19 cellular contexts compared by ENCODE assay signal in genomic region chr4:169900241-169900845, GRCh38.
DNase-seq lines count a peak whose midpoint lies in the region; ATAC-seq lines count a peak whose summit lies in the region.
"Had no signal": no experiment of that assay in that cellular context is flagged by ENCODE, and none has a peak within 500 bp of the region (broad histone marks: within the 10 kb centered on the region; RNA-seq: fewer than 3 reads in every experiment).

No MANE protein-coding gene starts in this region.

- peak; percentile 58 for DNase-seq in A172 (ENCODE audit: low spot score)
- peak; percentile 60 for DNase-seq in HT1080 (ENCODE audit: low read depth)
- DNase-seq in SW480 (ENCODE audit: low spot score), result peak; percentile 35
- peak; percentile 91 for DNase-seq in myocyte (ENCODE audit: low read depth)
- DNase-seq in DMS 273 treated with DMSO at 0.1 percent for 48 hours (lab: John Stamatoyannopoulos, UW), result no peak
- DNase-seq: DMS79 treated with DMSO at 0.1 percent for 48 hours, GM23248, NCI-H1092 treated with DMSO at 0.1 percent for 48 hours, NCI-H1436 treated with DMSO at 0.1 percent for 48 hours, NCI-H1930, NCI-H2227 treated with DMSO at 0.1 percent for 48 hours, NCI-H510A, NCI-H748 treated with DMSO at 0.1 percent for 48 hours, SIG-M5 had no signal

- ATAC-seq in HG03196 (IDR thresholded peaks at IDR 0.05; ENCODE audit: unreplicated experiment) (no peak), HG02973 (IDR thresholded peaks at IDR 0.05; ENCODE audit: unreplicated experiment) (no peak), GM18907 (IDR thresholded peaks at IDR 0.05; ENCODE audit: unreplicated experiment) (no peak)
- ATAC-seq: A549, K562 had no signal
